ENCODE assay signal across 10 cellular contexts in genomic region chr9:133791735-133792649, GRCh38. TPM values are rescaled to one million over a fixed set of nuclear protein-coding genes. Genes with fewer than 3 reads are reported as not detected.
A peak's percentile ranks its signal among the peaks of the same experiment; 100 is the strongest.
DNase-seq lines count a peak whose midpoint lies in the region; TF ChIP-seq lines count a peak whose summit lies in the region.
"Had no signal": no experiment of that assay in that cellular context is flagged by ENCODE, and none has a peak within 500 bp of the region (broad histone marks: within the 10 kb centered on the region; RNA-seq: fewer than 3 reads in every experiment).

No MANE protein-coding gene starts in this region.

- H3K27me3 Mint-ChIP-seq in CD14-positive monocyte (ENCODE audit: low read depth in 3 of 3) = peaks cover 1 to 13% (median 5%) of the 10 kb centered on the region in 3 donors
- H3K27me3 Mint-ChIP-seq in IgD-negative memory B cell = no peaks in the 10 kb centered on the region
- peaks cover 16% of the 10 kb centered on the region for H3K27me3 Mint-ChIP-seq in dendritic cell treated with granulocyte-macrophage colony-stimulating factor and Interleukin-4, amounts not matched to agents 40 ng/mL and 50 ng/mL, for 4 days

- H2AFZ ChIP-seq in osteoblast (ENCODE audit: low read length) = no peak overlapping the region

- H3K9me3 Mint-ChIP-seq in CD14-positive monocyte (peaks cover 0 to 3% (median 0%) of the 10 kb centered on the region in 7 donors), IgD-negative memory B cell (no peaks in the 10 kb centered on the region)
- no peaks in the 10 kb centered on the region for H3K9me3 Mint-ChIP-seq in dendritic cell treated with granulocyte-macrophage colony-stimulating factor and Interleukin-4, amounts not matched to agents 40 ng/mL and 50 ng/mL, for 4 days

- no peak overlapping the region for H3K27ac ChIP-seq in osteoblast (ENCODE audit: low read depth, low read length)
- H3K27ac ChIP-seq: BLaER1 treated with 17β-estradiol and CSF1 and Interleukin-3, amounts not matched to agents 10 nM and 100 nM had no signal

- no peaks in the 10 kb centered on the region for H3K27me3 ChIP-seq in osteoblast (ENCODE audit: insufficient read depth, low read length)

- H3K27ac Mint-ChIP-seq in CD14-positive monocyte (peak overlapping the region in 5 of 7 donors; percentile 1 to 52 (median 12)), IgD-negative memory B cell (peak overlapping the region in 2 of 3 donors; percentile 77 to 85)
- H3K27ac Mint-ChIP-seq in dendritic cell treated with granulocyte-macrophage colony-stimulating factor and Interleukin-4, amounts not matched to agents 40 ng/mL and 50 ng/mL, for 4 days = peak overlapping the region; percentile 20

- no peak for DNase-seq in CD14-positive monocyte (ENCODE audit: low spot score)
- peak; percentile 78 for DNase-seq in osteoblast (ENCODE audit: insufficient read length, low spot score, missing footprints)
- no peak for DNase-seq in NCI-H2029 treated with DMSO at 0.1 percent for 48 hours (lab: John Stamatoyannopoulos, UW)
- no peak for DNase-seq in hypothalamus (lab: John Stamatoyannopoulos, UW)
- DNase-seq in MV-4-11 (lab: John Stamatoyannopoulos, UW) = no peak
- DNase-seq in SIG-M5 (lab: John Stamatoyannopoulos, UW) = no peak
- DNase-seq: NCI-H187 had no signal

- H3K4me3 Mint-ChIP-seq in CD14-positive monocyte (peak overlapping the region in 1 of 2 donors; percentile 46), IgD-negative memory B cell (peak overlapping the region in 1 of 4 donors; percentile 62)
- H3K4me3 Mint-ChIP-seq in dendritic cell treated with granulocyte-macrophage colony-stimulating factor and Interleukin-4, amounts not matched to agents 40 ng/mL and 50 ng/mL, for 4 days = peak overlapping the region; percentile 4

- H4K20me1 ChIP-seq in osteoblast (ENCODE audit: insufficient read depth, low read length) = peaks cover 8% of the 10 kb centered on the region

- intact Hi-C loops in CD14-positive monocyte (cut with micrococcal nuclease) = loop anchor here in 1 of 2 donors (5.0 kb wide), 1 partner anchor 305 kb away; no protein-coding TSS in a partner anchor
- intact Hi-C loops in dendritic cell treated with granulocyte-macrophage colony-stimulating factor and Interleukin-4, amounts not matched to agents 40 ng/mL and 50 ng/mL, for 4 days (cut with micrococcal nuclease) = loop anchor here (2.0 kb wide), 1 partner anchor 307 kb away; no protein-coding TSS in a partner anchor

- H3K4me1 ChIP-seq in osteoblast (ENCODE audit: insufficient read depth, low read length) = peaks cover 3% of the 10 kb centered on the region

- peaks cover 52% of the 10 kb centered on the region for H3K4me1 Mint-ChIP-seq in CD14-positive monocyte
- peaks cover 23 to 45% (median 43%) of the 10 kb centered on the region in 3 donors for H3K4me1 Mint-ChIP-seq in IgD-negative memory B cell
- peaks cover 48% of the 10 kb centered on the region for H3K4me1 Mint-ChIP-seq in dendritic cell treated with granulocyte-macrophage colony-stimulating factor and Interleukin-4, amounts not matched to agents 40 ng/mL and 50 ng/mL, for 4 days (ENCODE audit: low read depth)

- peaks cover 31% of the 10 kb centered on the region for H3K36me3 ChIP-seq in osteoblast (ENCODE audit: insufficient read depth, low read length)

- H3K4me2 ChIP-seq in osteoblast (ENCODE audit: insufficient read depth, low read length) = no peak overlapping the region

- no peaks in the 10 kb centered on the region for H3K9me3 ChIP-seq in osteoblast (ENCODE audit: low read depth, low read length)
- H3K9me3 ChIP-seq: BLaER1 treated with 17β-estradiol and CSF1 and Interleukin-3, amounts not matched to agents 10 nM and 100 nM had no signal

- H3K4me3 ChIP-seq in osteoblast (ENCODE audit: insufficient read depth, low read length) = no peak overlapping the region

- H3K79me2 ChIP-seq in osteoblast (ENCODE audit: insufficient read depth, low read length) = no peaks in the 10 kb centered on the region

- TF ChIP-seq CTCF in CD14-positive monocyte (IDR thresholded peaks at IDR 0.05) (no peak), osteoblast (IDR thresholded peaks at IDR 0.05; ENCODE audit: extremely low read depth, low read depth, low read length) (no peak)

- peaks cover 41 to 59% of the 10 kb centered on the region in 2 donors for H3K36me3 Mint-ChIP-seq in CD14-positive monocyte
- no peaks in the 10 kb centered on the region for H3K36me3 Mint-ChIP-seq in IgD-negative memory B cell
- peaks cover 67% of the 10 kb centered on the region for H3K36me3 Mint-ChIP-seq in dendritic cell treated with granulocyte-macrophage colony-stimulating factor and Interleukin-4, amounts not matched to agents 40 ng/mL and 50 ng/mL, for 4 days (ENCODE audit: low read depth)

RNA-seq across cellular contexts. Expression of gene SARDH, which starts 53.8 kb away (rescaled TPM):
- polyA plus RNA-seq in CD14-positive monocyte = not detected
- 0.30 TPM for polyA plus RNA-seq in IgD-negative memory B cell
- total RNA-seq in osteoblast = 5.4 and 10.9 TPM in 2 replicates

Comparison
In these comparisons a context has a peak if more than half of its experiments do, and no peak if none do; other contexts are left out.
1. H3K27ac Mint-ChIP-seq: peak in every context shown above with its lines; median percentile 81 in IgD-negative memory B cell; 20 in dendritic cell treated with granulocyte-macrophage colony-stimulating factor and Interleukin-4, amounts not matched to agents 40 ng/mL and 50 ng/mL, for 4 days; 12 in CD14-positive monocyte.